Comparison of ENCODE assay signal across 1 cellular context in the genomic region with DNA sequence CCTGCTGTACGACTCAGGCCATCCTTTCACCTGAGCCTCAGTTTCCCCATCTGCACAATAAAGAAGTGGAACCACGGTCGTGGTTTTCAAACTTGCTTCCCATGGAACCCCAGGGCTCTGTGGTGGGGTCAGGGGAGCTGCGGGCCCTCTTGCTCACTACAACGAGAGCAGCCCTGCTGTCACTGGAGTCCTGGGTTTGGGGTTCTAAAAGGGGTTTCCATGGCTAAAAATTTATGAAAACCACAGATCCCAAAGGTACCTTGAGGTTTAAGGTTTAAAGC.
TF ChIP-seq lines count a peak whose summit lies in the region.

No MANE protein-coding gene starts in this region.

TF ChIP-seq in H1, 55 proteins besides CTCF, POLR2A, EP300 and RAD21:
- TF ChIP-seq SP1 (IDR thresholded peaks at IDR 0.05; ENCODE audit: low read depth, low read length) (no peak), SIX5 (IDR thresholded peaks at IDR 0.05; ENCODE audit: low read depth, low read length) (no peak), POLR2AphosphoS5 (IDR thresholded peaks at IDR 0.05; ENCODE audit: low read depth, low read length) (no peak), TAF7 (optimal IDR thresholded peaks at IDR 0.05; ENCODE audit: borderline replicate concordance, low read depth, low read length) (no peak), KDM1A (IDR thresholded peaks at IDR 0.05; ENCODE audit: borderline replicate concordance, low read length) (no peak), NRF1 (IDR thresholded peaks at IDR 0.05; ENCODE audit: low read depth, low read length) (no peak), KDM4A (IDR thresholded peaks at IDR 0.05; ENCODE audit: low read depth, low read length, severe bottlenecking) (no peak), SP4 (IDR thresholded peaks at IDR 0.05; ENCODE audit: low read length) (no peak), JUN (IDR thresholded peaks at IDR 0.05; ENCODE audit: low read depth, low read length) (no peak), SP2 (IDR thresholded peaks at IDR 0.05; ENCODE audit: low read length) (no peak), POU5F1 (IDR thresholded peaks at IDR 0.05; ENCODE audit: low read depth, low read length) (no peak), CHD2 (IDR thresholded peaks at IDR 0.05; ENCODE audit: low read length) (no peak), CHD1 (IDR thresholded peaks at IDR 0.05; ENCODE audit: low read depth, low read length) (no peak), PHF8 (conservative IDR thresholded peaks at IDR 0.05; ENCODE audit: low read depth, low read length) (no peak), BACH1 (IDR thresholded peaks at IDR 0.05; ENCODE audit: low read length) (no peak), CREB1 (IDR thresholded peaks at IDR 0.05) (no peak)
- TF ChIP-seq, protein P1, sequence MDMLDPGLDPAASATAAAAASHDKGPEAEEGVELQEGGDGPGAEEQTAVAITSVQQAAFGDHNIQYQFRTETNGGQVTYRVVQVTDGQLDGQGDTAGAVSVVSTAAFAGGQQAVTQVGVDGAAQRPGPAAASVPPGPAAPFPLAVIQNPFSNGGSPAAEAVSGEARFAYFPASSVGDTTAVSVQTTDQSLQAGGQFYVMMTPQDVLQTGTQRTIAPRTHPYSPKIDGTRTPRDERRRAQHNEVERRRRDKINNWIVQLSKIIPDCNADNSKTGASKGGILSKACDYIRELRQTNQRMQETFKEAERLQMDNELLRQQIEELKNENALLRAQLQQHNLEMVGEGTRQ (IDR thresholded peaks at IDR 0.05; ENCODE audit: low read length), result no peak
- TF ChIP-seq, protein P2, sequence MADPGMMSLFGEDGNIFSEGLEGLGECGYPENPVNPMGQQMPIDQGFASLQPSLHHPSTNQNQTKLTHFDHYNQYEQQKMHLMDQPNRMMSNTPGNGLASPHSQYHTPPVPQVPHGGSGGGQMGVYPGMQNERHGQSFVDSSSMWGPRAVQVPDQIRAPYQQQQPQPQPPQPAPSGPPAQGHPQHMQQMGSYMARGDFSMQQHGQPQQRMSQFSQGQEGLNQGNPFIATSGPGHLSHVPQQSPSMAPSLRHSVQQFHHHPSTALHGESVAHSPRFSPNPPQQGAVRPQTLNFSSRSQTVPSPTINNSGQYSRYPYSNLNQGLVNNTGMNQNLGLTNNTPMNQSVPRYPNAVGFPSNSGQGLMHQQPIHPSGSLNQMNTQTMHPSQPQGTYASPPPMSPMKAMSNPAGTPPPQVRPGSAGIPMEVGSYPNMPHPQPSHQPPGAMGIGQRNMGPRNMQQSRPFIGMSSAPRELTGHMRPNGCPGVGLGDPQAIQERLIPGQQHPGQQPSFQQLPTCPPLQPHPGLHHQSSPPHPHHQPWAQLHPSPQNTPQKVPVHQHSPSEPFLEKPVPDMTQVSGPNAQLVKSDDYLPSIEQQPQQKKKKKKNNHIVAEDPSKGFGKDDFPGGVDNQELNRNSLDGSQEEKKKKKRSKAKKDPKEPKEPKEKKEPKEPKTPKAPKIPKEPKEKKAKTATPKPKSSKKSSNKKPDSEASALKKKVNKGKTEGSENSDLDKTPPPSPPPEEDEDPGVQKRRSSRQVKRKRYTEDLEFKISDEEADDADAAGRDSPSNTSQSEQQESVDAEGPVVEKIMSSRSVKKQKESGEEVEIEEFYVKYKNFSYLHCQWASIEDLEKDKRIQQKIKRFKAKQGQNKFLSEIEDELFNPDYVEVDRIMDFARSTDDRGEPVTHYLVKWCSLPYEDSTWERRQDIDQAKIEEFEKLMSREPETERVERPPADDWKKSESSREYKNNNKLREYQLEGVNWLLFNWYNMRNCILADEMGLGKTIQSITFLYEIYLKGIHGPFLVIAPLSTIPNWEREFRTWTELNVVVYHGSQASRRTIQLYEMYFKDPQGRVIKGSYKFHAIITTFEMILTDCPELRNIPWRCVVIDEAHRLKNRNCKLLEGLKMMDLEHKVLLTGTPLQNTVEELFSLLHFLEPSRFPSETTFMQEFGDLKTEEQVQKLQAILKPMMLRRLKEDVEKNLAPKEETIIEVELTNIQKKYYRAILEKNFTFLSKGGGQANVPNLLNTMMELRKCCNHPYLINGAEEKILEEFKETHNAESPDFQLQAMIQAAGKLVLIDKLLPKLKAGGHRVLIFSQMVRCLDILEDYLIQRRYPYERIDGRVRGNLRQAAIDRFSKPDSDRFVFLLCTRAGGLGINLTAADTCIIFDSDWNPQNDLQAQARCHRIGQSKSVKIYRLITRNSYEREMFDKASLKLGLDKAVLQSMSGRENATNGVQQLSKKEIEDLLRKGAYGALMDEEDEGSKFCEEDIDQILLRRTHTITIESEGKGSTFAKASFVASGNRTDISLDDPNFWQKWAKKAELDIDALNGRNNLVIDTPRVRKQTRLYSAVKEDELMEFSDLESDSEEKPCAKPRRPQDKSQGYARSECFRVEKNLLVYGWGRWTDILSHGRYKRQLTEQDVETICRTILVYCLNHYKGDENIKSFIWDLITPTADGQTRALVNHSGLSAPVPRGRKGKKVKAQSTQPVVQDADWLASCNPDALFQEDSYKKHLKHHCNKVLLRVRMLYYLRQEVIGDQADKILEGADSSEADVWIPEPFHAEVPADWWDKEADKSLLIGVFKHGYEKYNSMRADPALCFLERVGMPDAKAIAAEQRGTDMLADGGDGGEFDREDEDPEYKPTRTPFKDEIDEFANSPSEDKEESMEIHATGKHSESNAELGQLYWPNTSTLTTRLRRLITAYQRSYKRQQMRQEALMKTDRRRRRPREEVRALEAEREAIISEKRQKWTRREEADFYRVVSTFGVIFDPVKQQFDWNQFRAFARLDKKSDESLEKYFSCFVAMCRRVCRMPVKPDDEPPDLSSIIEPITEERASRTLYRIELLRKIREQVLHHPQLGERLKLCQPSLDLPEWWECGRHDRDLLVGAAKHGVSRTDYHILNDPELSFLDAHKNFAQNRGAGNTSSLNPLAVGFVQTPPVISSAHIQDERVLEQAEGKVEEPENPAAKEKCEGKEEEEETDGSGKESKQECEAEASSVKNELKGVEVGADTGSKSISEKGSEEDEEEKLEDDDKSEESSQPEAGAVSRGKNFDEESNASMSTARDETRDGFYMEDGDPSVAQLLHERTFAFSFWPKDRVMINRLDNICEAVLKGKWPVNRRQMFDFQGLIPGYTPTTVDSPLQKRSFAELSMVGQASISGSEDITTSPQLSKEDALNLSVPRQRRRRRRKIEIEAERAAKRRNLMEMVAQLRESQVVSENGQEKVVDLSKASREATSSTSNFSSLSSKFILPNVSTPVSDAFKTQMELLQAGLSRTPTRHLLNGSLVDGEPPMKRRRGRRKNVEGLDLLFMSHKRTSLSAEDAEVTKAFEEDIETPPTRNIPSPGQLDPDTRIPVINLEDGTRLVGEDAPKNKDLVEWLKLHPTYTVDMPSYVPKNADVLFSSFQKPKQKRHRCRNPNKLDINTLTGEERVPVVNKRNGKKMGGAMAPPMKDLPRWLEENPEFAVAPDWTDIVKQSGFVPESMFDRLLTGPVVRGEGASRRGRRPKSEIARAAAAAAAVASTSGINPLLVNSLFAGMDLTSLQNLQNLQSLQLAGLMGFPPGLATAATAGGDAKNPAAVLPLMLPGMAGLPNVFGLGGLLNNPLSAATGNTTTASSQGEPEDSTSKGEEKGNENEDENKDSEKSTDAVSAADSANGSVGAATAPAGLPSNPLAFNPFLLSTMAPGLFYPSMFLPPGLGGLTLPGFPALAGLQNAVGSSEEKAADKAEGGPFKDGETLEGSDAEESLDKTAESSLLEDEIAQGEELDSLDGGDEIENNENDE (IDR thresholded peaks at IDR 0.05; ENCODE audit: insufficient replicate concordance, low read length), result no peak
- TF ChIP-seq, protein P3, sequence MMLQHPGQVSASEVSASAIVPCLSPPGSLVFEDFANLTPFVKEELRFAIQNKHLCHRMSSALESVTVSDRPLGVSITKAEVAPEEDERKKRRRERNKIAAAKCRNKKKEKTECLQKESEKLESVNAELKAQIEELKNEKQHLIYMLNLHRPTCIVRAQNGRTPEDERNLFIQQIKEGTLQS (IDR thresholded peaks at IDR 0.05; ENCODE audit: insufficient read depth, low read depth, low read length), result no peak
